In the genomic region with DNA sequence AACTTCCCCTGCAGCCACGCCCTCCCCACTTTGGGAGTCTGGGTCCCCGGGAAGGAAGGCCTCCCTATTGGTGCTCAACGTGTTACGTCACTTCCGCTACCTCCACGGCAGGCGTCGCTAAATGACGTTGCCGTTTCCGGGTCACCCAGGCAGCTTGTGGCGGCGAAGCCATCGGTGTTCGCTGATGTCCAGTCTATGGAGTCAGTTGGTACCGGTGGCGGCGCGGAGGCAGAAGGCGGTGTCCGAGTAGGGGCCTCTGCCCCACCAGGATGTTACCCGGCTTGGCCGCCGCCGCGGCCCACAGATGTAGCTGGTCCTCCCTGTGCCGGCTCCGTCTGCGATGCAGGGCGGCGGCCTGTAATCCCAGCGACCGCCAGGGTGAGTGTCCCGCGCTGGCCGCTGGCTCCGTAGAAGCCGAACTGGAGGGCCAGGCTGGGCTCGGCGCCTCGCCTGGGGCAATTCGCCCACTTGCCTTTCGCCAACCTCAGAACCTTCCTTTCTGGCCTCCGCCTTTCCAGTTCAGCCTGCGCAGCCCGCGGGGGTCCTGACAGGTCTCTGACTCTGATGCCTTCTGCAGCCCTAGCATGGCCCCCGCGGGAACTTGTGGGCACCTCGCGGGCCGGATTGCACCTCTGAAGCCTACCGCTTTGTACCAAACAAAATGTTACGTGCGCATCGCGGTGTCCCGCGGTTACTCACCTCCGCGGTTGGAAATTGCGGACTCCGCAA, we compare ENCODE assay signal across 1 cellular context.
TF ChIP-seq lines count a peak whose summit lies in the region.

SLC30A9 (plus strand) TSS at position 148 of the 729 bp plus-strand sequence; CDS start at position 270, 122 bp downstream.

TF ChIP-seq in HepG2, 621 proteins besides CTCF, POLR2A, EP300 and RAD21 (continued from another document and continues in another):
- TF ChIP-seq, protein P1, sequence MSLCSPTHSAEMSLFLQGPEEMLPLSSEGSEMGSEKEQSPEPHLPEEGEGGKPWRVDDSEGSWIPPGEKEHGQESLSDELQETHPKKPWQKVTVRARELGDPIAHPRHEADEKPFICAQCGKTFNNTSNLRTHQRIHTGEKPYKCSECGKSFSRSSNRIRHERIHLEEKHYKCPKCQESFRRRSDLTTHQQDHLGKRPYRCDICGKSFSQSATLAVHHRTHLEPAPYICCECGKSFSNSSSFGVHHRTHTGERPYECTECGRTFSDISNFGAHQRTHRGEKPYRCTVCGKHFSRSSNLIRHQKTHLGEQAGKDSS (CRISPR knock-in tag; IDR thresholded peaks at IDR 0.05; ENCODE audit: borderline replicate concordance, low read depth): peak; percentile 2; the same call in 1 of the 2 replicates
- TF ChIP-seq POLR2G (IDR thresholded peaks at IDR 0.05; ENCODE audit: low read depth, low read length): peak; percentile 93
- TF ChIP-seq ZFP36L1 (CRISPR knock-in tag; IDR thresholded peaks at IDR 0.05): no peak
- peak; percentile 44 for TF ChIP-seq TEAD3 (CRISPR knock-in tag; optimal IDR thresholded peaks at IDR 0.05; ENCODE audit: borderline replicate concordance)
- peak; percentile 96 for TF ChIP-seq KMT2B (CRISPR knock-in tag; IDR thresholded peaks at IDR 0.05)
- TF ChIP-seq HMG20B (CRISPR knock-in tag; conservative IDR thresholded peaks at IDR 0.05): 0 out of 2 replicates have a peak, but pooled peaks have one; percentile 14
- peak; percentile 98 for TF ChIP-seq NR2C2 (CRISPR knock-in tag; IDR thresholded peaks at IDR 0.05; ENCODE audit: borderline replicate concordance)
- peak; percentile 87 for TF ChIP-seq HNRNPLL (IDR thresholded peaks at IDR 0.05; ENCODE audit: low read depth, low read length, poor library complexity, severe bottlenecking)
- TF ChIP-seq IRF9 (CRISPR knock-in tag; IDR thresholded peaks at IDR 0.05; ENCODE audit: borderline replicate concordance): peak; percentile 88; the same call in 1 of the 2 replicates
- TF ChIP-seq CEBPB (IDR thresholded peaks at IDR 0.05; ENCODE audit: borderline replicate concordance, low read depth, low read length): peak; percentile 68
- TF ChIP-seq SAFB2 (CRISPR knock-in tag; IDR thresholded peaks at IDR 0.05; ENCODE audit: borderline replicate concordance, low read depth): peak; percentile 55; the same call in 1 of the 2 replicates
- TF ChIP-seq ZNF724P (CRISPR knock-in tag; IDR thresholded peaks at IDR 0.05; ENCODE audit: borderline replicate concordance): peak; percentile 75; the same call in 1 of the 2 replicates
- no peak for TF ChIP-seq MIXL1 (CRISPR knock-in tag; IDR thresholded peaks at IDR 0.05)
- peak; percentile 81 for TF ChIP-seq KLF6 (CRISPR knock-in tag; IDR thresholded peaks at IDR 0.05)
- peak; percentile 24 for TF ChIP-seq SKI (IDR thresholded peaks at IDR 0.05; ENCODE audit: partially characterized antibody)
- TF ChIP-seq SALL1 (CRISPR knock-in tag; IDR thresholded peaks at IDR 0.05): peak; percentile 84
- peak; percentile 93 for TF ChIP-seq YEATS2 (CRISPR knock-in tag; IDR thresholded peaks at IDR 0.05; ENCODE audit: borderline replicate concordance)
- TF ChIP-seq CREM (IDR thresholded peaks at IDR 0.05): peak; percentile 96
- peak; percentile 64 for TF ChIP-seq CREM (CRISPR knock-in tag; IDR thresholded peaks at IDR 0.05)
- no peak for TF ChIP-seq SP1 (IDR thresholded peaks at IDR 0.05)
- TF ChIP-seq SP1 (CRISPR knock-in tag; IDR thresholded peaks at IDR 0.05): peak; percentile 51; the same call in 1 of the 2 replicates
- TF ChIP-seq IRF2 (CRISPR knock-in tag; IDR thresholded peaks at IDR 0.05): peak; percentile 72; the same call in 1 of the 2 replicates
- TF ChIP-seq ZNF292 (CRISPR knock-in tag; IDR thresholded peaks at IDR 0.05; ENCODE audit: borderline replicate concordance, low read depth): peak; percentile 89
- no peak for TF ChIP-seq ZNF749 (CRISPR knock-in tag; IDR thresholded peaks at IDR 0.05; ENCODE audit: borderline replicate concordance)
- peak; percentile 81; the same call in 1 of the 2 replicates for TF ChIP-seq ETV6 (CRISPR knock-in tag; conservative IDR thresholded peaks at IDR 0.05)
- TF ChIP-seq CC2D1A (CRISPR knock-in tag; IDR thresholded peaks at IDR 0.05): peak; percentile 90; the same call in 1 of the 2 replicates
- TF ChIP-seq ZNF547 (CRISPR knock-in tag; IDR thresholded peaks at IDR 0.05): peak; percentile 58; the same call in 1 of the 2 replicates
- peak; percentile 75; the same call in 1 of the 2 replicates for TF ChIP-seq KAT7 (CRISPR knock-in tag; IDR thresholded peaks at IDR 0.05; ENCODE audit: borderline replicate concordance)
- 0 out of 2 replicates have a peak, but pooled peaks have one; percentile 65 for TF ChIP-seq HOXA5 (CRISPR knock-in tag; IDR thresholded peaks at IDR 0.05)
- TF ChIP-seq ZSCAN30 (CRISPR knock-in tag; IDR thresholded peaks at IDR 0.05): peak; percentile 90
- TF ChIP-seq, protein P2, sequence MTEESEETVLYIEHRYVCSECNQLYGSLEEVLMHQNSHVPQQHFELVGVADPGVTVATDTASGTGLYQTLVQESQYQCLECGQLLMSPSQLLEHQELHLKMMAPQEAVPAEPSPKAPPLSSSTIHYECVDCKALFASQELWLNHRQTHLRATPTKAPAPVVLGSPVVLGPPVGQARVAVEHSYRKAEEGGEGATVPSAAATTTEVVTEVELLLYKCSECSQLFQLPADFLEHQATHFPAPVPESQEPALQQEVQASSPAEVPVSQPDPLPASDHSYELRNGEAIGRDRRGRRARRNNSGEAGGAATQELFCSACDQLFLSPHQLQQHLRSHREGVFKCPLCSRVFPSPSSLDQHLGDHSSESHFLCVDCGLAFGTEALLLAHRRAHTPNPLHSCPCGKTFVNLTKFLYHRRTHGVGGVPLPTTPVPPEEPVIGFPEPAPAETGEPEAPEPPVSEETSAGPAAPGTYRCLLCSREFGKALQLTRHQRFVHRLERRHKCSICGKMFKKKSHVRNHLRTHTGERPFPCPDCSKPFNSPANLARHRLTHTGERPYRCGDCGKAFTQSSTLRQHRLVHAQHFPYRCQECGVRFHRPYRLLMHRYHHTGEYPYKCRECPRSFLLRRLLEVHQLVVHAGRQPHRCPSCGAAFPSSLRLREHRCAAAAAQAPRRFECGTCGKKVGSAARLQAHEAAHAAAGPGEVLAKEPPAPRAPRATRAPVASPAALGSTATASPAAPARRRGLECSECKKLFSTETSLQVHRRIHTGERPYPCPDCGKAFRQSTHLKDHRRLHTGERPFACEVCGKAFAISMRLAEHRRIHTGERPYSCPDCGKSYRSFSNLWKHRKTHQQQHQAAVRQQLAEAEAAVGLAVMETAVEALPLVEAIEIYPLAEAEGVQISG (CRISPR knock-in tag; IDR thresholded peaks at IDR 0.05): peak; percentile 88
- TF ChIP-seq FOXA3 (CRISPR knock-in tag; IDR thresholded peaks at IDR 0.05): peak; percentile 7; the same call in 1 of the 2 replicates
- TF ChIP-seq ZNF747 (CRISPR knock-in tag; IDR thresholded peaks at IDR 0.05; ENCODE audit: borderline replicate concordance): peak; percentile 39; the same call in 1 of the 2 replicates
- peak; percentile 93 for TF ChIP-seq ATF7-NPFF (CRISPR knock-in tag; IDR thresholded peaks at IDR 0.05; ENCODE audit: low read depth)
- TF ChIP-seq ZNF777 (CRISPR knock-in tag; IDR thresholded peaks at IDR 0.05): peak; percentile 45; the same call in 1 of the 2 replicates
- peak; percentile 92 for TF ChIP-seq ZNF263 (CRISPR knock-in tag; IDR thresholded peaks at IDR 0.05)
- no peak for TF ChIP-seq ZNF589 (CRISPR knock-in tag; conservative IDR thresholded peaks at IDR 0.05)
- 0 out of 2 replicates have a peak, but pooled peaks have one; percentile 45 for TF ChIP-seq JUND (CRISPR knock-in tag; IDR thresholded peaks at IDR 0.05)
- TF ChIP-seq TAF1 (CRISPR knock-in tag; IDR thresholded peaks at IDR 0.05): peak; percentile 95
- peak; percentile 80; the same call in 1 of the 2 replicates for TF ChIP-seq GZF1 (CRISPR knock-in tag; IDR thresholded peaks at IDR 0.05)
- peak; percentile 70 for TF ChIP-seq ZBTB38 (CRISPR knock-in tag; IDR thresholded peaks at IDR 0.05)
- peak; percentile 23 for TF ChIP-seq CBX1 (IDR thresholded peaks at IDR 0.05; ENCODE audit: low read depth)
- peak; percentile 38; the same call in 1 of the 2 replicates for TF ChIP-seq TMF1 (CRISPR knock-in tag; IDR thresholded peaks at IDR 0.05; ENCODE audit: low read depth)
- TF ChIP-seq ZNF75D (CRISPR knock-in tag; IDR thresholded peaks at IDR 0.05; ENCODE audit: borderline replicate concordance): 0 out of 2 replicates have a peak, but pooled peaks have one; percentile 52
- TF ChIP-seq, protein P3, sequence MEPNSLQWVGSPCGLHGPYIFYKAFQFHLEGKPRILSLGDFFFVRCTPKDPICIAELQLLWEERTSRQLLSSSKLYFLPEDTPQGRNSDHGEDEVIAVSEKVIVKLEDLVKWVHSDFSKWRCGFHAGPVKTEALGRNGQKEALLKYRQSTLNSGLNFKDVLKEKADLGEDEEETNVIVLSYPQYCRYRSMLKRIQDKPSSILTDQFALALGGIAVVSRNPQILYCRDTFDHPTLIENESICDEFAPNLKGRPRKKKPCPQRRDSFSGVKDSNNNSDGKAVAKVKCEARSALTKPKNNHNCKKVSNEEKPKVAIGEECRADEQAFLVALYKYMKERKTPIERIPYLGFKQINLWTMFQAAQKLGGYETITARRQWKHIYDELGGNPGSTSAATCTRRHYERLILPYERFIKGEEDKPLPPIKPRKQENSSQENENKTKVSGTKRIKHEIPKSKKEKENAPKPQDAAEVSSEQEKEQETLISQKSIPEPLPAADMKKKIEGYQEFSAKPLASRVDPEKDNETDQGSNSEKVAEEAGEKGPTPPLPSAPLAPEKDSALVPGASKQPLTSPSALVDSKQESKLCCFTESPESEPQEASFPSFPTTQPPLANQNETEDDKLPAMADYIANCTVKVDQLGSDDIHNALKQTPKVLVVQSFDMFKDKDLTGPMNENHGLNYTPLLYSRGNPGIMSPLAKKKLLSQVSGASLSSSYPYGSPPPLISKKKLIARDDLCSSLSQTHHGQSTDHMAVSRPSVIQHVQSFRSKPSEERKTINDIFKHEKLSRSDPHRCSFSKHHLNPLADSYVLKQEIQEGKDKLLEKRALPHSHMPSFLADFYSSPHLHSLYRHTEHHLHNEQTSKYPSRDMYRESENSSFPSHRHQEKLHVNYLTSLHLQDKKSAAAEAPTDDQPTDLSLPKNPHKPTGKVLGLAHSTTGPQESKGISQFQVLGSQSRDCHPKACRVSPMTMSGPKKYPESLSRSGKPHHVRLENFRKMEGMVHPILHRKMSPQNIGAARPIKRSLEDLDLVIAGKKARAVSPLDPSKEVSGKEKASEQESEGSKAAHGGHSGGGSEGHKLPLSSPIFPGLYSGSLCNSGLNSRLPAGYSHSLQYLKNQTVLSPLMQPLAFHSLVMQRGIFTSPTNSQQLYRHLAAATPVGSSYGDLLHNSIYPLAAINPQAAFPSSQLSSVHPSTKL (CRISPR knock-in tag; IDR thresholded peaks at IDR 0.05): peak; percentile 46; the same call in 1 of the 2 replicates
- 0 out of 2 replicates have a peak, but pooled peaks have one; percentile 55 for TF ChIP-seq ZNF331 (CRISPR knock-in tag; IDR thresholded peaks at IDR 0.05)
- no peak for TF ChIP-seq ZNF180 (CRISPR knock-in tag; IDR thresholded peaks at IDR 0.05; ENCODE audit: borderline replicate concordance, low read depth)
- 0 out of 2 replicates have a peak, but pooled peaks have one; percentile 13 for TF ChIP-seq ZBTB7A (CRISPR knock-in tag; IDR thresholded peaks at IDR 0.05)
- peak; percentile 68; the same call in 1 of the 2 replicates for TF ChIP-seq ZNF552 (CRISPR knock-in tag; IDR thresholded peaks at IDR 0.05; ENCODE audit: borderline replicate concordance)
- peak; percentile 56; the same call in 1 of the 2 replicates for TF ChIP-seq ZNF121 (CRISPR knock-in tag; IDR thresholded peaks at IDR 0.05)
- TF ChIP-seq ZNF556 (CRISPR knock-in tag; IDR thresholded peaks at IDR 0.05; ENCODE audit: borderline replicate concordance): peak; percentile 13; the same call in 1 of the 2 replicates
